In genomic region chr3:129016366-129016724, GRCh38 we compare ENCODE assay signal across 8 cellular contexts. TPM values are rescaled to one million over a fixed set of nuclear protein-coding genes. Genes with fewer than 3 reads are reported as not detected.
DNase-seq lines count a peak whose midpoint lies in the region; ATAC-seq and TF ChIP-seq lines count a peak whose summit lies in the region.

No MANE protein-coding gene starts in this region.

- CTCF ChIA-PET in activated naive CD4-positive, alpha-beta T cell treated with anti-CD3 and anti-CD28 coated beads, Interleukin-2, amount 10 ng/mL, durations not matched to agents 7 days and 5 days (lab: Charles Lee), result interaction anchor here (0.6 to 3.6 kb wide), 20 partner anchors 9 to 300 kb away, joined by 3 to 59 read pairs (median 7); partner anchors contain the start of gene CFAP92

- H3K9me3 ChIP-seq in BLaER1 (no peaks in the 10 kb centered on the region), Peyer's patch (no peaks in the 10 kb centered on the region), mesenchymal stem cell (ENCODE audit: control insufficient read depth, low read length) (no peaks in the 10 kb centered on the region), uterus (no peaks in the 10 kb centered on the region), ascending aorta (no peaks in the 10 kb centered on the region)

- TF ChIP-seq CTCF in Peyer's patch (IDR thresholded peaks at IDR 0.05) (peak in 3 of 6 experiments; percentile 16 to 47 (median 29)), uterus (IDR thresholded peaks at IDR 0.05) (no peak), ascending aorta (IDR thresholded peaks at IDR 0.05) (no peak)

- H2BK5ac ChIP-seq in mesenchymal stem cell (ENCODE audit: low read depth, low read length, poor library complexity, severe bottlenecking), result no peak overlapping the region

- no peaks in the 10 kb centered on the region for H3K9me3 Mint-ChIP-seq in activated naive CD4-positive, alpha-beta T cell treated with anti-CD3 and anti-CD28 coated beads, Interleukin-2, amount 10 ng/mL, durations not matched to agents 7 days and 5 days

- H2AFZ ChIP-seq in mesenchymal stem cell (ENCODE audit: low read depth, low read length), result no peak overlapping the region

- H4K91ac ChIP-seq in mesenchymal stem cell (ENCODE audit: low read length), result no peak overlapping the region

- TF ChIP-seq POLR2A in Peyer's patch (IDR thresholded peaks at IDR 0.05), result no peak
- TF ChIP-seq POLR2A in uterus (IDR thresholded peaks at IDR 0.05), result no peak

- intact Hi-C loops in uterus (cut with DNase I; ENCODE audit: low total_unique reads) (no loop called here), ascending aorta (cut with DNase I) (no loop called here)

- H3K36me3 Mint-ChIP-seq in activated naive CD4-positive, alpha-beta T cell treated with anti-CD3 and anti-CD28 coated beads, Interleukin-2, amount 10 ng/mL, durations not matched to agents 7 days and 5 days, result peaks cover 2% of the 10 kb centered on the region

- DNase-seq in HT-29 (ENCODE audit: low spot score), result peak; percentile 89
- DNase-seq in Peyer's patch, result peak; percentile 75 to 89 (median 80)
- peak; percentile 77 for DNase-seq in activated naive CD4-positive, alpha-beta T cell treated with anti-CD3 and anti-CD28 coated beads, Interleukin-2, amount 10 ng/mL, durations not matched to agents 7 days and 5 days
- DNase-seq in mesenchymal stem cell, result no peak
- no peak for DNase-seq in uterus
- DNase-seq in ascending aorta (ENCODE audit: low spot score in 2 of 2), result no peak

- peak overlapping the region; percentile 64 for H3K4me3 Mint-ChIP-seq in activated naive CD4-positive, alpha-beta T cell treated with anti-CD3 and anti-CD28 coated beads, Interleukin-2, amount 10 ng/mL, durations not matched to agents 7 days and 5 days

- no peak for ATAC-seq in GM18517 (IDR thresholded peaks at IDR 0.05; ENCODE audit: unreplicated experiment)

- peaks cover 3% of the 10 kb centered on the region for H3K27me3 Mint-ChIP-seq in activated naive CD4-positive, alpha-beta T cell treated with anti-CD3 and anti-CD28 coated beads, Interleukin-2, amount 10 ng/mL, durations not matched to agents 7 days and 5 days

- no peaks in the 10 kb centered on the region for H4K20me1 ChIP-seq in BLaER1

- H3K9ac ChIP-seq in BLaER1 (peak overlapping the region; percentile 68), mesenchymal stem cell (ENCODE audit: low read length) (no peak overlapping the region)

- no peak overlapping the region for H3K14ac ChIP-seq in mesenchymal stem cell (ENCODE audit: low read length in 2 of 2)

- H3K27me3 ChIP-seq in BLaER1, result no peaks in the 10 kb centered on the region
- H3K27me3 ChIP-seq in Peyer's patch, result no peaks in the 10 kb centered on the region
- peaks cover 37 to 39% of the 10 kb centered on the region in 2 experiments for H3K27me3 ChIP-seq in mesenchymal stem cell (ENCODE audit: control insufficient read depth in 1 of 2, insufficient read depth in 1 of 2, low read length in 2 of 2)
- no peaks in the 10 kb centered on the region for H3K27me3 ChIP-seq in uterus
- H3K27me3 ChIP-seq in ascending aorta, result no peaks in the 10 kb centered on the region

- H4K8ac ChIP-seq in mesenchymal stem cell (ENCODE audit: low read length), result peak overlapping the region; percentile 7

- peak overlapping the region in 1 of 2 experiments; percentile 50 for H3K18ac ChIP-seq in mesenchymal stem cell (ENCODE audit: low read depth in 1 of 2, low read length in 2 of 2)

- H3K27ac ChIP-seq in BLaER1 (peak overlapping the region; percentile 82), Peyer's patch (peak overlapping the region; percentile 51 to 72 (median 70)), mesenchymal stem cell (ENCODE audit: low read length, poor library complexity, severe bottlenecking) (no peak overlapping the region), uterus (peak overlapping the region; percentile 55 to 71), ascending aorta (peak overlapping the region in 1 of 2 donors; percentile 38)

- H2BK12ac ChIP-seq in mesenchymal stem cell (ENCODE audit: low read length in 2 of 2), result peak overlapping the region; percentile 15 to 25

- peak overlapping the region; percentile 93 for H3K27ac Mint-ChIP-seq in activated naive CD4-positive, alpha-beta T cell treated with anti-CD3 and anti-CD28 coated beads, Interleukin-2, amount 10 ng/mL, durations not matched to agents 7 days and 5 days

- H3K36me3 ChIP-seq in BLaER1, result no peaks in the 10 kb centered on the region
- H3K36me3 ChIP-seq in Peyer's patch, result no peaks in the 10 kb centered on the region
- H3K36me3 ChIP-seq in mesenchymal stem cell (ENCODE audit: control insufficient read depth in 1 of 2, insufficient read depth in 2 of 2, low read depth in 1 of 2, low read length in 2 of 2), result no peaks in the 10 kb centered on the region
- no peaks in the 10 kb centered on the region for H3K36me3 ChIP-seq in uterus
- no peaks in the 10 kb centered on the region for H3K36me3 ChIP-seq in ascending aorta

- H3K4me1 ChIP-seq in BLaER1 (peaks cover 67% of the 10 kb centered on the region), Peyer's patch (peaks cover 0 to 20% (median 16%) of the 10 kb centered on the region in 4 donors), mesenchymal stem cell (ENCODE audit: control insufficient read depth, insufficient read depth, low read depth, low read length) (peaks cover 4% of the 10 kb centered on the region), uterus (no peaks in the 10 kb centered on the region), ascending aorta (no peaks in the 10 kb centered on the region)

- 72% methylated on average over 6 of the region's 6 CpGs for WGBS in mesenchymal stem cell

- H3K4me2 ChIP-seq in BLaER1 (peak overlapping the region; percentile 95), mesenchymal stem cell (ENCODE audit: low read length, poor library complexity, severe bottlenecking) (no peak overlapping the region)

- H3K4me1 Mint-ChIP-seq in activated naive CD4-positive, alpha-beta T cell treated with anti-CD3 and anti-CD28 coated beads, Interleukin-2, amount 10 ng/mL, durations not matched to agents 7 days and 5 days, result peaks cover 47% of the 10 kb centered on the region

- no peak overlapping the region for H2BK120ac ChIP-seq in mesenchymal stem cell (ENCODE audit: low read depth, low read length)

- H3K4me3 ChIP-seq in BLaER1, result peak overlapping the region; percentile 48
- H3K4me3 ChIP-seq in Peyer's patch, result peak overlapping the region in 1 of 4 donors; percentile 9
- no peak overlapping the region for H3K4me3 ChIP-seq in mesenchymal stem cell (ENCODE audit: insufficient read depth in 1 of 2, low read depth in 1 of 2, low read length in 2 of 2)
- no peak overlapping the region for H3K4me3 ChIP-seq in uterus
- no peak overlapping the region for H3K4me3 ChIP-seq in ascending aorta

- H3K4ac ChIP-seq in mesenchymal stem cell (ENCODE audit: low read depth in 1 of 2, low read length in 2 of 2), result peak overlapping the region in 1 of 2 experiments; percentile 11

- H3K79me1 ChIP-seq in mesenchymal stem cell (replicated peaks; ENCODE audit: low read length, poor library complexity, severe bottlenecking), result no peaks in the 10 kb centered on the region

- H2BK15ac ChIP-seq in mesenchymal stem cell (ENCODE audit: low read depth, poor library complexity, severe bottlenecking), result no peak overlapping the region

- peak overlapping the region in 1 of 2 experiments; percentile 35 for H3K23ac ChIP-seq in mesenchymal stem cell (ENCODE audit: low read length in 2 of 2)

- H2AK5ac ChIP-seq in mesenchymal stem cell (ENCODE audit: low read length, severe bottlenecking), result no peak overlapping the region

RNA-seq across cellular contexts. Expression of gene EFCC1, which starts 15.2 kb away (rescaled TPM):
- 0.25 TPM in 1 of 2 replicates, not detected in the other for total RNA-seq in HT-29 (2014; rRNA removed; shearing (Covaris generic))
- total RNA-seq in Peyer's patch (10 to 100 TPM in 1 of 4 donors, 1 to 10 TPM in 3; 3.3 to 40.4 (median 4.0) TPM), uterus (1 to 10 TPM; 1.2 to 9.2 (median 4.5) TPM), ascending aorta (3.6 TPM)
- 3.9 TPM for polyA plus RNA-seq in mesenchymal stem cell (2013, experiment 1 of 2)
- 4.3 TPM for polyA plus RNA-seq in mesenchymal stem cell (2013, experiment 2 of 2)

RNA-seq across cellular contexts. Expression of gene CFAP92, which starts 22.5 kb away (rescaled TPM):
- total RNA-seq in HT-29 (2014; rRNA removed; shearing (Covaris generic)), result 0.13 and 0.74 TPM in 2 replicates
- total RNA-seq in Peyer's patch (1 to 10 TPM in 3 of 4 donors, not detected in 1; 1.5 to 2.4 (median 1.7) TPM), uterus (1 to 10 TPM in 2 of 4 donors, under 1 TPM in 1, not detected in 1; 0.95 to 3.5 (median 2.1) TPM), ascending aorta (not detected)
- 1.0 TPM for polyA plus RNA-seq in mesenchymal stem cell (2013, experiment 1 of 2)
- polyA plus RNA-seq in mesenchymal stem cell (2013, experiment 2 of 2), result 1.0 TPM

RNA-seq across cellular contexts. Expression of gene GP9, which starts 44.2 kb away (rescaled TPM):
- total RNA-seq in HT-29 (2014; rRNA removed; shearing (Covaris generic)), result not detected in 2 replicates
- total RNA-seq in Peyer's patch, result not detected
- polyA plus RNA-seq in mesenchymal stem cell (2013, experiment 1 of 2), result not detected
- polyA plus RNA-seq in mesenchymal stem cell (2013, experiment 2 of 2), result not detected
- total RNA-seq in uterus, result under 1 TPM in 1 of 4 donors, not detected in 3; 0.35 TPM
- total RNA-seq in ascending aorta, result not detected

Comparison
In these comparisons a context has a peak if more than half of its experiments do, and no peak if none do; other contexts are left out.
1. DNase-seq: peak in HT-29 (single experiment), Peyer's patch (3 of 3) and activated naive CD4-positive, alpha-beta T cell treated with anti-CD3 and anti-CD28 coated beads, Interleukin-2, amount 10 ng/mL, durations not matched to agents 7 days and 5 days (single experiment); none in mesenchymal stem cell (single experiment), uterus (0 of 2) and ascending aorta (0 of 2).